Comparison of ENCODE assay signal across 1 cellular context in the genomic region with DNA sequence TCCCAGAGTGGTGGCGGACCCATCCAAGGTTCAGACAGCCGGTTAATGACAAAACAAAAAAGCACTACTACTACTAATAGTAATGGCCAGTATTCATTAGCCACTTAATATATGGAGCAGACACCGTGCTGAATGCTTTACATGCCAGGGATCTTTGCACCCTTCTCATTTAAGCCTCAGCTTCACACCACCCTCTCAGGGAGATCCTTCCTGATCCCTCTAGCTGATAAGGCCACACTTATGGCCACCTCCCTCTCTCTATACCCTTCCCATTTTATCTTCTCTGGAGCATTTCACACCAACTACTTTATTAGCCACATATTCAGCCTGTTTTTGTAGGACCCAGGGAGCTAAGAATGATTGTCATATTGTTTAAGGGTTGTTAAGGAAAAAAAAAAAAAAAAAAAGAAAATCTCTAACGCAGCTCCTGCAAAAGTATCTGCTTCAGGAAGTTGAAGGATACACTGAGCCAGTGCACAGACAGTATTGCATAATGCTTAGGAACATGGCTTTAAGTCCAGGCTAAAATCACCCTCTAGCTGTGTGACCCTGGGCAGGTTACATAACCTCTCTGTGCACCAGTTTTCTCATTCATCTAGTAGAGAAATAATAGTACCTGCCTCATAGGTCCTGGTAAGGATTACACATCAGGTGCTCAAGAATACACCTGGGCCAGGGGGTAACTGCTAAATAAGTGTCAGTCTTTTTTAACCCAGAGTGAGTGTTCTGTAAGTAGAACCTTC.
TF ChIP-seq lines count a peak whose summit lies in the region.

No MANE protein-coding gene starts in this region.

TF ChIP-seq in H1, 55 proteins besides CTCF, POLR2A, EP300 and RAD21 (continued from another document):
- TF ChIP-seq KDM1A (IDR thresholded peaks at IDR 0.05; ENCODE audit: borderline replicate concordance, low read length) (peak; percentile 88; the same call in 1 of the 2 replicates), EZH2 (IDR thresholded peaks at IDR 0.05; ENCODE audit: low read depth, low read length, severe bottlenecking) (no peak)
